ENCODE assay signal across 28 cellular contexts in the genomic region with DNA sequence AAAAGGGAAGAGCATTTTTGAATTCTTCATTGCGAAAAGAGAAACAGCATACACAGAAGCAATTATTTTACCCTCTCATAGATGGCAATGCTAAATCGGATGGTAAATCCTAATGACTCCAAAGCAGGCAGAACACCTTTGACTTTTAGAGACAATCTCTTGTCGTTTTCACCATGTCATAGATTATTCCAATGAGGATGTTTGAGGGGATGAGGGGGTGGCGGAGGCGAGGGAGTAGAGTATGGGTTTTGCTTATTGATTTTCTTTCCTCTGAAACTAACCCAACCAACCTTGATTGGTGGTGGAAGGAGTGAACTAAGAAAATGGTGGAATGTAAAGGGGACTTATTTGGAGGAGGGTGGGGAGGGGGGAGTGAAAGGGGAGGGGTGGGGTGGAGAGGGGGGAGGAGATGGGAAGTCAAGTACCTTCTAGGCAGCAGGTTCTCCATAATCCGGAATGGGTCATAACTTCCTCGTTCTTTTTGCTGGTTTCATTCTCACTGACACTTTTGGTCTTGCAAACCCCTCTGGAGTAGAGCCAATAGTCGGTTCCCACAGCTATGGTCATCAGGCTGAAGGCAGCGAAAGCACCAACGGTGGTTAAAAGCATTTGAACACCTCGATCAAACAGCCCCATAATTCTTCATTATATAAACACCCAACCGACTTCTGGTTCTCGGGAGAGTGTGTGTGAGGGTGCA. TPM values are rescaled to one million over a fixed set of nuclear protein-coding genes. Genes with fewer than 3 reads are reported as not detected.
A peak's percentile ranks its signal among the peaks of the same experiment; 100 is the strongest.
DNase-seq lines count a peak whose midpoint lies in the region; ATAC-seq and TF ChIP-seq lines count a peak whose summit lies in the region.
"Had no signal": no experiment of that assay in that cellular context is flagged by ENCODE, and none has a peak within 500 bp of the region (broad histone marks: within the 10 kb centered on the region; RNA-seq: fewer than 3 reads in every experiment).

No MANE protein-coding gene starts in this region.

- no peaks in the 10 kb centered on the region for H3K79me2 ChIP-seq in SK-N-SH (ENCODE audit: insufficient read depth)

- peak overlapping the region in 4 of 5 experiments; percentile 20 to 85 (median 40) for H3K27ac Mint-ChIP-seq in brain
- H3K27ac Mint-ChIP-seq in activated CD4-positive, alpha-beta T cell treated with anti-CD3 and anti-CD28 coated beads, Interleukin-2, amount 10 ng/mL, durations not matched to agents 7 days and 5 days: no peak overlapping the region
- H3K27ac Mint-ChIP-seq: activated naive CD4-positive, alpha-beta T cell treated with anti-CD3 and anti-CD28 coated beads, Interleukin-2, amount 50 U/mL, for 72 hours; activated T-helper 17 cell treated with anti-CD3 and anti-CD28 coated beads, Interleukin-2, amount 50 U/mL, for 72 hours; CD8-positive, alpha-beta memory T cell; stimulated activated naive CD8-positive, alpha-beta T cell treated with anti-CD3 and anti-CD28 coated beads, Interleukin-15, amount 100 ng/mL, for 72 hours had no signal

- H3K9me2 ChIP-seq in SK-N-SH: no peaks in the 10 kb centered on the region

- no peak for TF ChIP-seq RAD21 in SK-N-SH (IDR thresholded peaks at IDR 0.05; ENCODE audit: low read length)

- no peaks in the 10 kb centered on the region for H3K9me3 ChIP-seq in SK-N-SH
- H3K9me3 ChIP-seq: lower lobe of right lung, mucosa of descending colon, prostate gland, thyroid gland had no signal

- peaks cover 70% of the 10 kb centered on the region for H3K27me3 ChIP-seq in SK-N-SH (ENCODE audit: insufficient read depth)

- CTCF ChIA-PET in SK-N-SH (lab: Yijun Ruan, JAX): interaction anchor here (1.8 kb wide), 1 partner anchor 154 kb away, joined by 7 read pairs; no protein-coding TSS in a partner anchor
- CTCF ChIA-PET in activated CD4-positive, alpha-beta T cell treated with anti-CD3 and anti-CD28 coated beads, Interleukin-2, amount 10 ng/mL, durations not matched to agents 7 days and 5 days (lab: Charles Lee): no interaction called here

- H3K4me2 ChIP-seq in SK-N-SH: no peak overlapping the region

- no peaks in the 10 kb centered on the region for H3F3A ChIP-seq in SK-N-SH (replicated peaks; ENCODE audit: insufficient read depth)

- no peak overlapping the region for H3K27ac ChIP-seq in SK-N-SH (ENCODE audit: low read depth in 2 of 2, low read length in 1 of 2)
- H3K27ac ChIP-seq: GM23248, lower lobe of right lung, prostate gland, SK-N-MC, thyroid gland had no signal

- no peak for ATAC-seq in SK-N-SH treated with all-trans-retinoic acid at 6 μM for 48 hours
- ATAC-seq: activated naive CD4-positive, alpha-beta T cell treated with anti-CD3 and anti-CD28 coated beads, Interleukin-2, amount 50 U/mL, for 72 hours; activated T-helper 17 cell treated with anti-CD3 and anti-CD28 coated beads, Interleukin-2, amount 50 U/mL, for 72 hours; lower lobe of right lung; mucosa of descending colon; stimulated activated naive CD8-positive, alpha-beta T cell treated with anti-CD3 and anti-CD28 coated beads, Interleukin-15, amount 100 ng/mL, for 72 hours had no signal

- no peaks in the 10 kb centered on the region for H3K36me3 ChIP-seq in SK-N-SH (replicated peaks in 1 of 2; ENCODE audit: control insufficient read depth in 1 of 2, insufficient read depth in 2 of 2, low read length in 1 of 2)
- H3K36me3 ChIP-seq: lower lobe of right lung, prostate gland, thyroid gland had no signal

- H3K36me3 Mint-ChIP-seq in brain: no peaks in the 10 kb centered on the region
- H3K36me3 Mint-ChIP-seq in activated CD4-positive, alpha-beta T cell treated with anti-CD3 and anti-CD28 coated beads, Interleukin-2, amount 10 ng/mL, durations not matched to agents 7 days and 5 days (ENCODE audit: low read depth): no peaks in the 10 kb centered on the region

- no peak for TF ChIP-seq EP300 in SK-N-SH (IDR thresholded peaks at IDR 0.05; ENCODE audit: borderline replicate concordance in 1 of 2, low read depth in 1 of 2, low read length in 1 of 2)

- no peak overlapping the region for H2AFZ ChIP-seq in SK-N-SH (ENCODE audit: low read depth)
- H2AFZ ChIP-seq: GM23248 had no signal

- peak overlapping the region; percentile 79 to 89 (median 84) for H3K4me3 Mint-ChIP-seq in brain
- H3K4me3 Mint-ChIP-seq in activated CD4-positive, alpha-beta T cell treated with anti-CD3 and anti-CD28 coated beads, Interleukin-2, amount 10 ng/mL, durations not matched to agents 7 days and 5 days: no peak overlapping the region
- H3K4me3 Mint-ChIP-seq: activated T-helper 17 cell treated with anti-CD3 and anti-CD28 coated beads, Interleukin-2, amount 50 U/mL, for 72 hours; stimulated activated naive CD8-positive, alpha-beta T cell treated with anti-CD3 and anti-CD28 coated beads, Interleukin-15, amount 100 ng/mL, for 72 hours had no signal

- H4K20me1 ChIP-seq in SK-N-SH (ENCODE audit: insufficient read depth): no peaks in the 10 kb centered on the region

- H3K9ac ChIP-seq in SK-N-SH: no peak overlapping the region
- H3K9ac ChIP-seq: GM23248 had no signal

- H3K4me1 Mint-ChIP-seq in brain: peaks cover 57% of the 10 kb centered on the region
- peaks cover 5% of the 10 kb centered on the region for H3K4me1 Mint-ChIP-seq in activated CD4-positive, alpha-beta T cell treated with anti-CD3 and anti-CD28 coated beads, Interleukin-2, amount 10 ng/mL, durations not matched to agents 7 days and 5 days

- H3K4me1 ChIP-seq in SK-N-SH (ENCODE audit: control insufficient read depth in 1 of 2, insufficient read depth in 2 of 2, low read depth in 1 of 2, low read length in 1 of 2): peaks cover 0 to 8% of the 10 kb centered on the region in 2 experiments; a peak in 2 of 4 replicates
- H3K4me1 ChIP-seq: prostate gland, thyroid gland had no signal

- peak overlapping the region in 1 of 2 experiments; percentile 46; a peak in 1 of 4 replicates for H3K4me3 ChIP-seq in SK-N-SH (ENCODE audit: low read depth in 2 of 2, low read length in 1 of 2)
- H3K4me3 ChIP-seq: GM23248, lower lobe of right lung, mucosa of descending colon, prostate gland, SK-N-MC, thyroid gland had no signal

- WGBS in SK-N-SH (ENCODE audit: low lambda C conversion rate): 12% methylated on average over 13 of the region's 13 CpGs

- H3K27me3 Mint-ChIP-seq in brain: peaks cover 74% of the 10 kb centered on the region
- peaks cover 59% of the 10 kb centered on the region for H3K27me3 Mint-ChIP-seq in activated CD4-positive, alpha-beta T cell treated with anti-CD3 and anti-CD28 coated beads, Interleukin-2, amount 10 ng/mL, durations not matched to agents 7 days and 5 days

- no peak for TF ChIP-seq CTCF in SK-N-SH (IDR thresholded peaks at IDR 0.05)
- no peak for TF ChIP-seq CTCF in brain (conservative IDR thresholded peaks at IDR 0.05)

- POLR2A ChIA-PET in SK-N-SH (lab: Yijun Ruan, JAX): no interaction called here
- POLR2A ChIA-PET in activated CD4-positive, alpha-beta T cell treated with anti-CD3 and anti-CD28 coated beads, Interleukin-2, amount 10 ng/mL, durations not matched to agents 7 days and 5 days (lab: Charles Lee): no interaction called here

- no peaks in the 10 kb centered on the region for H3K9me3 Mint-ChIP-seq in brain
- no peaks in the 10 kb centered on the region for H3K9me3 Mint-ChIP-seq in activated CD4-positive, alpha-beta T cell treated with anti-CD3 and anti-CD28 coated beads, Interleukin-2, amount 10 ng/mL, durations not matched to agents 7 days and 5 days
- H3K9me3 Mint-ChIP-seq: activated naive CD4-positive, alpha-beta T cell treated with anti-CD3 and anti-CD28 coated beads, Interleukin-2, amount 50 U/mL, for 72 hours; stimulated activated naive CD8-positive, alpha-beta T cell treated with anti-CD3 and anti-CD28 coated beads, Interleukin-15, amount 100 ng/mL, for 72 hours had no signal

- DNase-seq in SK-N-SH (peak; percentile 40), NCI-H1092 (lab: John Stamatoyannopoulos, UW) (peak; percentile 27), DMS53 (lab: John Stamatoyannopoulos, UW) (no peak)
- DNase-seq in activated CD4-positive, alpha-beta T cell treated with anti-CD3 and anti-CD28 coated beads, Interleukin-2, amount 10 ng/mL, durations not matched to agents 7 days and 5 days: no peak
- DNase-seq in stimulated activated CD4-positive, alpha-beta T cell treated with anti-CD3 and anti-CD28 coated beads, Interleukin-2, amount 100 ng/mL, for 24 hours: no peak
- DNase-seq: activated CD4-positive, alpha-beta T cell treated with anti-CD3 and anti-CD28 coated beads, Interleukin-2, amount 50 U/mL, for 4 hours; activated CD8-positive, alpha-beta memory T cell treated with anti-CD3 and anti-CD28 coated beads, Interleukin-2, amount 50 U/mL, for 4 hours; aorta; CD8-positive, alpha-beta memory T cell; dermis blood vessel endothelial cell; DMS153; GM23248; lower lobe of right lung; mucosa of descending colon; NCI-H446 treated with DMSO at 0.1 percent for 48 hours; stimulated activated CD4-positive, alpha-beta T cell treated with anti-CD3 and anti-CD28 coated beads, Interleukin-15, amount 100 ng/mL, for 24 hours; stimulated activated naive CD8-positive, alpha-beta T cell treated with anti-CD3 and anti-CD28 coated beads, Interleukin-15, amount 100 ng/mL, for 72 hours; thyroid gland had no signal

TF ChIP-seq in SK-N-SH, 30 proteins besides CTCF, POLR2A, EP300 and RAD21 (continues in another document):
- TF ChIP-seq FOXM1 (IDR thresholded peaks at IDR 0.05; ENCODE audit: low read depth) (no peak), RCOR1 (IDR thresholded peaks at IDR 0.05; ENCODE audit: low read length) (no peak)

TF ChIP-seq in SK-N-SH treated with all-trans-retinoic acid at 6 μM for 48 hours, 23 proteins besides CTCF, POLR2A, EP300 and RAD21 (continues in another document):
- no peak for TF ChIP-seq GLIS3 (CRISPR knock-in tag; IDR thresholded peaks at IDR 0.05)
- TF ChIP-seq, protein P1, sequence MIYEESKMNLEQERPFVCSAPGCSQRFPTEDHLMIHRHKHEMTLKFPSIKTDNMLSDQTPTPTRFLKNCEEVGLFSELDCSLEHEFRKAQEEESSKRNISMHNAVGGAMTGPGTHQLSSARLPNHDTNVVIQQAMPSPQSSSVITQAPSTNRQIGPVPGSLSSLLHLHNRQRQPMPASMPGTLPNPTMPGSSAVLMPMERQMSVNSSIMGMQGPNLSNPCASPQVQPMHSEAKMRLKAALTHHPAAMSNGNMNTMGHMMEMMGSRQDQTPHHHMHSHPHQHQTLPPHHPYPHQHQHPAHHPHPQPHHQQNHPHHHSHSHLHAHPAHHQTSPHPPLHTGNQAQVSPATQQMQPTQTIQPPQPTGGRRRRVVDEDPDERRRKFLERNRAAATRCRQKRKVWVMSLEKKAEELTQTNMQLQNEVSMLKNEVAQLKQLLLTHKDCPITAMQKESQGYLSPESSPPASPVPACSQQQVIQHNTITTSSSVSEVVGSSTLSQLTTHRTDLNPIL (CRISPR knock-in tag; IDR thresholded peaks at IDR 0.05; ENCODE audit: low read depth): no peak

RNA-seq across cellular contexts. Expression of gene CACNG2, which starts 1.5 kb away (rescaled TPM):
- polyA plus RNA-seq in SK-N-SH (2012; rRNA removed): 0.03 TPM in 1 of 2 replicates, not detected in the other
- polyA plus RNA-seq in SK-N-SH (2012; cell fraction: cytosol; rRNA removed): 0.01 TPM in 2 replicates
- not detected in 2 replicates for polyA plus RNA-seq in SK-N-SH (2012; cell fraction: nucleus; rRNA removed)
- 0.61 TPM for polyA plus RNA-seq in brain (ENCODE audit: insufficient read depth, low read depth, low replicate concordance)
- total RNA-seq in activated CD4-positive, alpha-beta T cell treated with anti-CD3 and anti-CD28 coated beads, Interleukin-2, amount 10 ng/mL, durations not matched to agents 7 days and 5 days: not detected
- total RNA-seq: activated naive CD4-positive, alpha-beta T cell treated with anti-CD3 and anti-CD28 coated beads, Interleukin-2, amount 50 U/mL, for 72 hours; activated T-helper 17 cell treated with anti-CD3 and anti-CD28 coated beads, Interleukin-2, amount 50 U/mL, for 72 hours; aorta; cardiac septum; CD8-positive, alpha-beta memory T cell; dermis blood vessel endothelial cell; fibroblast of lung; GM23248; kidney epithelial cell; lower lobe of right lung; M059J; mucosa of descending colon; prostate gland; thyroid gland had no signal
- polyA plus RNA-seq: CD8-positive, alpha-beta memory T cell; fibroblast of lung; GM23248 had no signal

Comparison
In these comparisons a context has a peak if more than half of its experiments do, and no peak if none do; other contexts are left out.
1. DNase-seq: peak in SK-N-SH (single experiment) and NCI-H1092 (single experiment); none in activated CD4-positive, alpha-beta T cell treated with anti-CD3 and anti-CD28 coated beads, Interleukin-2, amount 10 ng/mL, durations not matched to agents 7 days and 5 days (single experiment), stimulated activated CD4-positive, alpha-beta T cell treated with anti-CD3 and anti-CD28 coated beads, Interleukin-2, amount 100 ng/mL, for 24 hours (0 of 2) and DMS53 (single experiment).